13 cellular contexts compared by ENCODE assay signal in genomic region chr7:55078465-55079372, GRCh38. TPM values are rescaled to one million over a fixed set of nuclear protein-coding genes. Genes with fewer than 3 reads are reported as not detected.
DNase-seq lines count a peak whose midpoint lies in the region; ATAC-seq and TF ChIP-seq lines count a peak whose summit lies in the region.
"Had no signal": no experiment of that assay in that cellular context is flagged by ENCODE, and none has a peak within 500 bp of the region (broad histone marks: within the 10 kb centered on the region; RNA-seq: fewer than 3 reads in every experiment).

No MANE protein-coding gene starts in this region.

- no peak overlapping the region for H2BK15ac ChIP-seq in mesenchymal stem cell (ENCODE audit: low read depth, poor library complexity, severe bottlenecking)

- H3K9ac ChIP-seq in duodenal mucosa (ENCODE audit: low read depth in 1 of 2, low read length in 2 of 2) (peak overlapping the region; percentile 56 to 58), mesenchymal stem cell (ENCODE audit: low read length) (peak overlapping the region; percentile 13)

- peaks cover 5% of the 10 kb centered on the region for H3K27me3 Mint-ChIP-seq in activated CD8-positive, alpha-beta T cell treated with anti-CD3 and anti-CD28 coated beads for 36 hours
- no peaks in the 10 kb centered on the region for H3K27me3 Mint-ChIP-seq in activated CD8-positive, alpha-beta T cell treated with anti-CD3 and anti-CD28 coated beads, Interleukin-2, amount 10 ng/mL, durations not matched to agents 7 days and 5 days (ENCODE audit: low read depth)
- peaks cover 3% of the 10 kb centered on the region for H3K27me3 Mint-ChIP-seq in activated CD4-positive, alpha-beta memory T cell treated with anti-CD3 and anti-CD28 coated beads, Interleukin-2, amount 10 ng/mL, durations not matched to agents 7 days and 5 days
- H3K27me3 Mint-ChIP-seq: dendritic cell treated with granulocyte-macrophage colony-stimulating factor and Interleukin-4, amounts not matched to agents 40 ng/mL and 50 ng/mL, for 4 days had no signal

- no peak for TF ChIP-seq POLR2A in upper lobe of left lung (IDR thresholded peaks at IDR 0.05)

- peak overlapping the region in 1 of 2 experiments; percentile 40 for H3K23ac ChIP-seq in mesenchymal stem cell (ENCODE audit: low read length in 2 of 2)

- H4K8ac ChIP-seq in mesenchymal stem cell (ENCODE audit: low read length): peak overlapping the region; percentile 12

- H3K9me3 ChIP-seq in duodenal mucosa (ENCODE audit: control insufficient read depth in 1 of 2, low read length in 2 of 2) (no peaks in the 10 kb centered on the region), mesenchymal stem cell (ENCODE audit: control insufficient read depth, low read length) (no peaks in the 10 kb centered on the region), upper lobe of left lung (no peaks in the 10 kb centered on the region)

- peak overlapping the region; percentile 37 to 40 for H3K18ac ChIP-seq in mesenchymal stem cell (ENCODE audit: low read depth in 1 of 2, low read length in 2 of 2)

- H3K4me2 ChIP-seq in mesenchymal stem cell (ENCODE audit: low read length, poor library complexity, severe bottlenecking): no peak overlapping the region

- peaks cover 11% of the 10 kb centered on the region for H3K4me1 Mint-ChIP-seq in activated CD8-positive, alpha-beta T cell treated with anti-CD3 and anti-CD28 coated beads for 36 hours (ENCODE audit: low read depth)
- peaks cover 6% of the 10 kb centered on the region for H3K4me1 Mint-ChIP-seq in activated CD8-positive, alpha-beta T cell treated with anti-CD3 and anti-CD28 coated beads, Interleukin-2, amount 10 ng/mL, durations not matched to agents 7 days and 5 days (ENCODE audit: low read depth)
- peaks cover 16% of the 10 kb centered on the region for H3K4me1 Mint-ChIP-seq in activated CD4-positive, alpha-beta memory T cell treated with anti-CD3 and anti-CD28 coated beads, Interleukin-2, amount 10 ng/mL, durations not matched to agents 7 days and 5 days

- WGBS in mesenchymal stem cell: 86% methylated on average over 42 of the region's 42 CpGs
- WGBS in upper lobe of left lung, 2 donors: 78 to 83% methylated on average over 32 to 42 of the region's 42 CpGs

- peak overlapping the region in 1 of 2 experiments; percentile 57 for H3K4ac ChIP-seq in mesenchymal stem cell (ENCODE audit: low read depth in 1 of 2, low read length in 2 of 2)

- peaks cover 56 to 67% of the 10 kb centered on the region in 2 donors for H3K4me1 ChIP-seq in duodenal mucosa (ENCODE audit: control insufficient read depth in 1 of 2, insufficient read depth in 2 of 2, low read length in 2 of 2)
- peaks cover 29% of the 10 kb centered on the region for H3K4me1 ChIP-seq in mesenchymal stem cell (ENCODE audit: control insufficient read depth, insufficient read depth, low read depth, low read length)
- H3K4me1 ChIP-seq in upper lobe of left lung: peaks cover 36 to 80% (median 57%) of the 10 kb centered on the region in 4 donors

- no peak for ATAC-seq in activated CD8-positive, alpha-beta T cell treated with anti-CD3 and anti-CD28 coated beads for 36 hours
- ATAC-seq in activated CD8-positive, alpha-beta T cell treated with anti-CD3 and anti-CD28 coated beads, Interleukin-2, amount 10 ng/mL, durations not matched to agents 7 days and 5 days: no peak
- peak; percentile 28 to 79 for ATAC-seq in upper lobe of left lung (ENCODE audit: low FRiP score in 2 of 2)
- ATAC-seq: activated naive CD4-positive, alpha-beta T cell treated with anti-CD3 and anti-CD28 coated beads, Interleukin-2, amount 50 U/mL, for 72 hours had no signal

- H3K79me1 ChIP-seq in mesenchymal stem cell (replicated peaks; ENCODE audit: low read length, poor library complexity, severe bottlenecking): peaks cover 34% of the 10 kb centered on the region

- CTCF ChIA-PET in activated CD8-positive, alpha-beta T cell treated with anti-CD3 and anti-CD28 coated beads for 36 hours (lab: Charles Lee): no interaction called here
- CTCF ChIA-PET in activated CD8-positive, alpha-beta T cell treated with anti-CD3 and anti-CD28 coated beads, Interleukin-2, amount 10 ng/mL, durations not matched to agents 7 days and 5 days (lab: Charles Lee): no interaction called here
- CTCF ChIA-PET in activated CD4-positive, alpha-beta memory T cell treated with anti-CD3 and anti-CD28 coated beads, Interleukin-2, amount 10 ng/mL, durations not matched to agents 7 days and 5 days (lab: Charles Lee): no interaction called here

- peak; percentile 17 for DNase-seq in activated CD8-positive, alpha-beta T cell treated with anti-CD3 and anti-CD28 coated beads for 36 hours
- no peak for DNase-seq in activated CD8-positive, alpha-beta T cell treated with anti-CD3 and anti-CD28 coated beads, Interleukin-2, amount 10 ng/mL, durations not matched to agents 7 days and 5 days
- DNase-seq in mesenchymal stem cell: no peak
- peak; percentile 82 to 86 for DNase-seq in upper lobe of left lung
- DNase-seq in RKO (ENCODE audit: low spot score): no peak
- DNase-seq in activated CD4-positive, alpha-beta memory T cell treated with anti-CD3 and anti-CD28 coated beads, Interleukin-2, amount 10 ng/mL, durations not matched to agents 7 days and 5 days: no peak
- no peak for DNase-seq in midbrain (lab: John Stamatoyannopoulos, UW)
- DNase-seq: NCI-H1048 had no signal

- H3K4me3 Mint-ChIP-seq in activated CD8-positive, alpha-beta T cell treated with anti-CD3 and anti-CD28 coated beads for 36 hours: no peak overlapping the region
- H3K4me3 Mint-ChIP-seq in activated CD8-positive, alpha-beta T cell treated with anti-CD3 and anti-CD28 coated beads, Interleukin-2, amount 10 ng/mL, durations not matched to agents 7 days and 5 days: no peak overlapping the region
- no peak overlapping the region for H3K4me3 Mint-ChIP-seq in activated CD4-positive, alpha-beta memory T cell treated with anti-CD3 and anti-CD28 coated beads, Interleukin-2, amount 10 ng/mL, durations not matched to agents 7 days and 5 days
- H3K4me3 Mint-ChIP-seq: dendritic cell treated with granulocyte-macrophage colony-stimulating factor and Interleukin-4, amounts not matched to agents 40 ng/mL and 50 ng/mL, for 4 days; T-helper 2 cell treated with Interferon-gamma antibody and Interleukin-4, amounts not matched to agents 5 μg/mL and 100 μg/mL, for 36 hours had no signal

- H3K27me3 ChIP-seq in duodenal mucosa (ENCODE audit: control insufficient read depth in 1 of 2, insufficient read depth in 2 of 2, low read length in 2 of 2) (no peaks in the 10 kb centered on the region), mesenchymal stem cell (ENCODE audit: control insufficient read depth in 1 of 2, insufficient read depth in 1 of 2, low read length in 2 of 2) (no peaks in the 10 kb centered on the region), upper lobe of left lung (no peaks in the 10 kb centered on the region)

- H3K36me3 Mint-ChIP-seq in activated CD8-positive, alpha-beta T cell treated with anti-CD3 and anti-CD28 coated beads for 36 hours (ENCODE audit: low read depth): no peaks in the 10 kb centered on the region
- H3K36me3 Mint-ChIP-seq in activated CD8-positive, alpha-beta T cell treated with anti-CD3 and anti-CD28 coated beads, Interleukin-2, amount 10 ng/mL, durations not matched to agents 7 days and 5 days (ENCODE audit: low read depth): no peaks in the 10 kb centered on the region
- H3K36me3 Mint-ChIP-seq in activated CD4-positive, alpha-beta memory T cell treated with anti-CD3 and anti-CD28 coated beads, Interleukin-2, amount 10 ng/mL, durations not matched to agents 7 days and 5 days (ENCODE audit: low read depth): no peaks in the 10 kb centered on the region
- H3K36me3 Mint-ChIP-seq: activated naive CD4-positive, alpha-beta T cell treated with anti-CD3 and anti-CD28 coated beads, Interleukin-2, amount 50 U/mL, for 72 hours had no signal

- peak overlapping the region; percentile 86 for H3K27ac ChIP-seq in duodenal mucosa (ENCODE audit: low read depth, low read length)
- no peak overlapping the region for H3K27ac ChIP-seq in mesenchymal stem cell (ENCODE audit: low read length, poor library complexity, severe bottlenecking)
- H3K27ac ChIP-seq in upper lobe of left lung: peak overlapping the region in 3 of 4 donors; percentile 33 to 61 (median 44)

- peak overlapping the region; percentile 63 for H4K91ac ChIP-seq in mesenchymal stem cell (ENCODE audit: low read length)

- no peak overlapping the region for H3K27ac Mint-ChIP-seq in activated CD8-positive, alpha-beta T cell treated with anti-CD3 and anti-CD28 coated beads for 36 hours
- H3K27ac Mint-ChIP-seq in activated CD8-positive, alpha-beta T cell treated with anti-CD3 and anti-CD28 coated beads, Interleukin-2, amount 10 ng/mL, durations not matched to agents 7 days and 5 days: no peak overlapping the region
- H3K27ac Mint-ChIP-seq in activated CD4-positive, alpha-beta memory T cell treated with anti-CD3 and anti-CD28 coated beads, Interleukin-2, amount 10 ng/mL, durations not matched to agents 7 days and 5 days: no peak overlapping the region
- H3K27ac Mint-ChIP-seq: activated naive CD4-positive, alpha-beta T cell treated with anti-CD3 and anti-CD28 coated beads, Interleukin-2, amount 50 U/mL, for 72 hours; dendritic cell treated with granulocyte-macrophage colony-stimulating factor and Interleukin-4, amounts not matched to agents 40 ng/mL and 50 ng/mL, for 4 days; T-helper 2 cell treated with Interferon-gamma antibody and Interleukin-4, amounts not matched to agents 5 μg/mL and 100 μg/mL, for 36 hours had no signal

- intact Hi-C loops in activated CD8-positive, alpha-beta T cell treated with anti-CD3 and anti-CD28 coated beads for 36 hours (cut with micrococcal nuclease): no loop called here

- no peak overlapping the region for H2BK120ac ChIP-seq in mesenchymal stem cell (ENCODE audit: low read depth, low read length)

- TF ChIP-seq EP300 in upper lobe of left lung (IDR thresholded peaks at IDR 0.05): no peak

- H3K14ac ChIP-seq in mesenchymal stem cell (ENCODE audit: low read length in 2 of 2): peak overlapping the region in 1 of 2 experiments; percentile 63

- POLR2A ChIA-PET in activated CD8-positive, alpha-beta T cell treated with anti-CD3 and anti-CD28 coated beads for 36 hours (lab: Charles Lee): no interaction called here
- POLR2A ChIA-PET in activated CD8-positive, alpha-beta T cell treated with anti-CD3 and anti-CD28 coated beads, Interleukin-2, amount 10 ng/mL, durations not matched to agents 7 days and 5 days (lab: Charles Lee): no interaction called here
- POLR2A ChIA-PET in activated CD4-positive, alpha-beta memory T cell treated with anti-CD3 and anti-CD28 coated beads, Interleukin-2, amount 10 ng/mL, durations not matched to agents 7 days and 5 days (lab: Charles Lee): no interaction called here

- H2BK12ac ChIP-seq in mesenchymal stem cell (ENCODE audit: low read length in 2 of 2): peak overlapping the region in 1 of 2 experiments; percentile 73

- no peaks in the 10 kb centered on the region for H3K36me3 ChIP-seq in duodenal mucosa (ENCODE audit: control insufficient read depth in 1 of 2, insufficient read depth in 2 of 2, low read length in 2 of 2)
- peaks cover 16% of the 10 kb centered on the region in 2 experiments for H3K36me3 ChIP-seq in mesenchymal stem cell (ENCODE audit: control insufficient read depth in 1 of 2, insufficient read depth in 2 of 2, low read depth in 1 of 2, low read length in 2 of 2)
- H3K36me3 ChIP-seq in upper lobe of left lung: no peaks in the 10 kb centered on the region

- peak overlapping the region; percentile 53 to 55 for H3K4me3 ChIP-seq in duodenal mucosa (ENCODE audit: low read depth in 1 of 2, low read length in 2 of 2)
- H3K4me3 ChIP-seq in mesenchymal stem cell (ENCODE audit: insufficient read depth in 1 of 2, low read depth in 1 of 2, low read length in 2 of 2): no peak overlapping the region
- peak overlapping the region in 1 of 4 donors; percentile 4 for H3K4me3 ChIP-seq in upper lobe of left lung

- no peaks in the 10 kb centered on the region for H3K9me3 Mint-ChIP-seq in activated CD8-positive, alpha-beta T cell treated with anti-CD3 and anti-CD28 coated beads for 36 hours
- no peaks in the 10 kb centered on the region for H3K9me3 Mint-ChIP-seq in activated CD8-positive, alpha-beta T cell treated with anti-CD3 and anti-CD28 coated beads, Interleukin-2, amount 10 ng/mL, durations not matched to agents 7 days and 5 days (ENCODE audit: insufficient read depth)
- no peaks in the 10 kb centered on the region for H3K9me3 Mint-ChIP-seq in activated CD4-positive, alpha-beta memory T cell treated with anti-CD3 and anti-CD28 coated beads, Interleukin-2, amount 10 ng/mL, durations not matched to agents 7 days and 5 days
- H3K9me3 Mint-ChIP-seq: activated naive CD4-positive, alpha-beta T cell treated with anti-CD3 and anti-CD28 coated beads, Interleukin-2, amount 50 U/mL, for 72 hours; dendritic cell treated with granulocyte-macrophage colony-stimulating factor and Interleukin-4, amounts not matched to agents 40 ng/mL and 50 ng/mL, for 4 days; T-helper 2 cell treated with Interferon-gamma antibody and Interleukin-4, amounts not matched to agents 5 μg/mL and 100 μg/mL, for 36 hours had no signal

- H2AFZ ChIP-seq in mesenchymal stem cell (ENCODE audit: low read depth, low read length): no peak overlapping the region

- H2AK5ac ChIP-seq in mesenchymal stem cell (ENCODE audit: low read length, severe bottlenecking): no peak overlapping the region

- no peak overlapping the region for H2BK5ac ChIP-seq in mesenchymal stem cell (ENCODE audit: low read depth, low read length, poor library complexity, severe bottlenecking)

- no peak for TF ChIP-seq CTCF in activated CD8-positive, alpha-beta T cell treated with anti-CD3 and anti-CD28 coated beads for 36 hours (IDR thresholded peaks at IDR 0.05)
- TF ChIP-seq CTCF in upper lobe of left lung (IDR thresholded peaks at IDR 0.05): peak in 2 of 6 experiments; percentile 14 to 39

RNA-seq across cellular contexts. Expression of gene EGFR, which starts 59.9 kb away (rescaled TPM):
- not detected for total RNA-seq in activated CD8-positive, alpha-beta T cell treated with anti-CD3 and anti-CD28 coated beads for 36 hours
- not detected for total RNA-seq in activated CD8-positive, alpha-beta T cell treated with anti-CD3 and anti-CD28 coated beads, Interleukin-2, amount 10 ng/mL, durations not matched to agents 7 days and 5 days
- polyA plus RNA-seq in mesenchymal stem cell (2013, experiment 1 of 2): 15.8 TPM
- 15.1 TPM for polyA plus RNA-seq in mesenchymal stem cell (2013, experiment 2 of 2)
- total RNA-seq in upper lobe of left lung: 100 to 1,000 TPM in 2 of 6 donors, 10 to 100 TPM in 4; 58.7 to 110 (median 93.2) TPM
- total RNA-seq in activated CD4-positive, alpha-beta memory T cell treated with anti-CD3 and anti-CD28 coated beads, Interleukin-2, amount 10 ng/mL, durations not matched to agents 7 days and 5 days: not detected
- total RNA-seq: activated CD8-positive, alpha-beta memory T cell treated with anti-CD3 and anti-CD28 coated beads for 36 hours; activated naive CD4-positive, alpha-beta T cell treated with anti-CD3 and anti-CD28 coated beads, Interleukin-2, amount 50 U/mL, for 72 hours had no signal

Comparison
In these comparisons a context has a peak if more than half of its experiments do, and no peak if none do; other contexts are left out.
1. DNase-seq: peak in activated CD8-positive, alpha-beta T cell treated with anti-CD3 and anti-CD28 coated beads for 36 hours (single experiment) and upper lobe of left lung (2 of 2); none in activated CD8-positive, alpha-beta T cell treated with anti-CD3 and anti-CD28 coated beads, Interleukin-2, amount 10 ng/mL, durations not matched to agents 7 days and 5 days (single experiment), mesenchymal stem cell (single experiment), RKO (single experiment), activated CD4-positive, alpha-beta memory T cell treated with anti-CD3 and anti-CD28 coated beads, Interleukin-2, amount 10 ng/mL, durations not matched to agents 7 days and 5 days (single experiment) and midbrain (single experiment).
2. ATAC-seq: peak in upper lobe of left lung (2 of 2); none in activated CD8-positive, alpha-beta T cell treated with anti-CD3 and anti-CD28 coated beads for 36 hours (single experiment) and activated CD8-positive, alpha-beta T cell treated with anti-CD3 and anti-CD28 coated beads, Interleukin-2, amount 10 ng/mL, durations not matched to agents 7 days and 5 days (single experiment).
3. H3K4me3 ChIP-seq: peak in duodenal mucosa (2 of 2); none in mesenchymal stem cell (0 of 2).
4. RNA of gene EGFR, which starts 59.9 kb away (total RNA-seq): 58.7 to 110 TPM in upper lobe of left lung; not detected in activated CD4-positive, alpha-beta memory T cell treated with anti-CD3 and anti-CD28 coated beads, Interleukin-2, amount 10 ng/mL, durations not matched to agents 7 days and 5 days, not detected in activated CD8-positive, alpha-beta T cell treated with anti-CD3 and anti-CD28 coated beads for 36 hours and not detected in activated CD8-positive, alpha-beta T cell treated with anti-CD3 and anti-CD28 coated beads, Interleukin-2, amount 10 ng/mL, durations not matched to agents 7 days and 5 days; every median in the first group is over 10 times any median in the second.